ENCODE assay signal across 2 cellular contexts in genomic region chr15:82647835-82648256, GRCh38.
TF ChIP-seq lines count a peak whose summit lies in the region.

No MANE protein-coding gene starts in this region.

TF ChIP-seq in HEK293, 187 proteins besides CTCF, POLR2A, EP300 and RAD21 (continues in another document):
- no peak for TF ChIP-seq ZNF10 (tag by site-specific recombination; IDR thresholded peaks at IDR 0.05)
- no peak for TF ChIP-seq ZNF211 (tag by site-specific recombination; IDR thresholded peaks at IDR 0.05; ENCODE audit: low read depth)
- TF ChIP-seq HOXD13 (CRISPR knock-in tag; IDR thresholded peaks at IDR 0.05; ENCODE audit: borderline replicate concordance): no peak
- no peak for TF ChIP-seq ZNF664 (tag by site-specific recombination; IDR thresholded peaks at IDR 0.05)
- no peak for TF ChIP-seq ZNF140 (tag by site-specific recombination; IDR thresholded peaks at IDR 0.05)
- TF ChIP-seq ZNF121 (tag by site-specific recombination; IDR thresholded peaks at IDR 0.05): no peak
- no peak for TF ChIP-seq BCL11A (tag by site-specific recombination; IDR thresholded peaks at IDR 0.05; ENCODE audit: low read depth)
- no peak for TF ChIP-seq ZNF449 (tag by site-specific recombination; IDR thresholded peaks at IDR 0.05)
- TF ChIP-seq ZNF645 (tag by site-specific recombination; IDR thresholded peaks at IDR 0.05): no peak
- TF ChIP-seq ZBTB8A (tag by site-specific recombination; IDR thresholded peaks at IDR 0.05): peak; percentile 67; the same call in 1 of the 2 replicates
- TF ChIP-seq ZFP37 (tag by site-specific recombination; IDR thresholded peaks at IDR 0.05): no peak
- no peak for TF ChIP-seq KLF10 (tag by site-specific recombination; IDR thresholded peaks at IDR 0.05)
- TF ChIP-seq ZNF157 (tag by site-specific recombination; IDR thresholded peaks at IDR 0.05): no peak
- TF ChIP-seq ZNF658 (tag by site-specific recombination; IDR thresholded peaks at IDR 0.05): no peak
- no peak for TF ChIP-seq HOXC10 (CRISPR knock-in tag; IDR thresholded peaks at IDR 0.05)
- no peak for TF ChIP-seq ZNF830 (tag by site-specific recombination; IDR thresholded peaks at IDR 0.05; ENCODE audit: low read depth)
- no peak for TF ChIP-seq ZNF585B (tag by site-specific recombination; IDR thresholded peaks at IDR 0.05)
- no peak for TF ChIP-seq ZNF791 (tag by site-specific recombination; IDR thresholded peaks at IDR 0.05)
- TF ChIP-seq ZNF426 (tag by site-specific recombination; IDR thresholded peaks at IDR 0.05): no peak
- TF ChIP-seq BCL11B (tag by site-specific recombination; IDR thresholded peaks at IDR 0.05; ENCODE audit: low read depth): no peak
- TF ChIP-seq ZNF777 (tag by site-specific recombination; IDR thresholded peaks at IDR 0.05; ENCODE audit: borderline replicate concordance): no peak
- peak; percentile 6; the same call in 1 of the 2 replicates for TF ChIP-seq ZSCAN30 (tag by site-specific recombination; IDR thresholded peaks at IDR 0.05)
- peak; percentile 6; the same call in 1 of the 2 replicates for TF ChIP-seq ZFHX2 (tag by site-specific recombination; conservative IDR thresholded peaks at IDR 0.05)
- TF ChIP-seq ZNF626 (tag by site-specific recombination; IDR thresholded peaks at IDR 0.05): no peak
- no peak for TF ChIP-seq PRDM1 (tag by site-specific recombination; IDR thresholded peaks at IDR 0.05)
- no peak for TF ChIP-seq ZNF473 (tag by site-specific recombination; IDR thresholded peaks at IDR 0.05)
- no peak for TF ChIP-seq ZEB2 (tag by site-specific recombination; IDR thresholded peaks at IDR 0.05)
- TF ChIP-seq ZBTB10 (tag by site-specific recombination; IDR thresholded peaks at IDR 0.05): no peak
- TF ChIP-seq ZNF26 (tag by site-specific recombination; IDR thresholded peaks at IDR 0.05): no peak
- no peak for TF ChIP-seq ZNF768 (tag by site-specific recombination; IDR thresholded peaks at IDR 0.05)

TF ChIP-seq in H1, 55 proteins besides CTCF, POLR2A, EP300 and RAD21:
- TF ChIP-seq KDM4A (IDR thresholded peaks at IDR 0.05; ENCODE audit: low read depth, low read length, severe bottlenecking) (peak; percentile 61), SUZ12 (IDR thresholded peaks at IDR 0.05; ENCODE audit: low read length) (0 out of 2 replicates have a peak, but pooled peaks have one; percentile 16), GTF2F1 (IDR thresholded peaks at IDR 0.05; ENCODE audit: borderline replicate concordance, low read depth, low read length) (no peak), CHD1 (IDR thresholded peaks at IDR 0.05; ENCODE audit: low read depth, low read length) (no peak), SIN3A (conservative IDR thresholded peaks at IDR 0.05 in 1 of 2, IDR thresholded peaks at IDR 0.05 in 1 of 2; ENCODE audit: low read depth in 1 of 2, low read length in 2 of 2) (no peak), FOSL1 (IDR thresholded peaks at IDR 0.05; ENCODE audit: insufficient read depth, low read depth, low read length) (no peak), RBBP5 (IDR thresholded peaks at IDR 0.05; ENCODE audit: borderline replicate concordance, low read depth, low read length) (peak; percentile 50; the same call in 1 of the 2 replicates), KDM1A (IDR thresholded peaks at IDR 0.05; ENCODE audit: borderline replicate concordance, low read length) (peak; percentile 43; the same call in 1 of the 2 replicates), KDM5A (IDR thresholded peaks at IDR 0.05; ENCODE audit: low read length) (no peak), ATF3 (IDR thresholded peaks at IDR 0.05; ENCODE audit: insufficient read depth, low read depth, low read length) (no peak), POU5F1 (IDR thresholded peaks at IDR 0.05; ENCODE audit: low read depth, low read length) (no peak), CHD2 (IDR thresholded peaks at IDR 0.05; ENCODE audit: low read length) (no peak), BCL11A (IDR thresholded peaks at IDR 0.05; ENCODE audit: low read depth in 2 of 2, low read length in 2 of 2) (no peak), SIRT6 (IDR thresholded peaks at IDR 0.05; ENCODE audit: low read length) (no peak), EGR1 (IDR thresholded peaks at IDR 0.05; ENCODE audit: borderline replicate concordance, low read depth, low read length) (no peak), MAX (IDR thresholded peaks at IDR 0.05) (no peak; the same call in 1 of the 2 replicates), RNF2 (IDR thresholded peaks at IDR 0.05; ENCODE audit: borderline replicate concordance, low read depth, low read length, missing control alignments, poor library complexity, severe bottlenecking) (no peak), ASH2L (IDR thresholded peaks at IDR 0.05; ENCODE audit: low read length) (no peak), SP2 (IDR thresholded peaks at IDR 0.05; ENCODE audit: low read length) (no peak), TCF12 (IDR thresholded peaks at IDR 0.05; ENCODE audit: low read depth, low read length) (no peak), CBX8 (IDR thresholded peaks at IDR 0.05; ENCODE audit: borderline replicate concordance, low read depth, low read length) (no peak), CEBPB (IDR thresholded peaks at IDR 0.05; ENCODE audit: low read depth, low read length) (no peak), RFX5 (IDR thresholded peaks at IDR 0.05; ENCODE audit: borderline replicate concordance, low read depth, low read length) (no peak), SIX5 (IDR thresholded peaks at IDR 0.05; ENCODE audit: low read depth, low read length) (no peak), BACH1 (IDR thresholded peaks at IDR 0.05; ENCODE audit: low read length) (no peak)
